Comparison of ENCODE assay signal across 10 cellular contexts in the genomic region with DNA sequence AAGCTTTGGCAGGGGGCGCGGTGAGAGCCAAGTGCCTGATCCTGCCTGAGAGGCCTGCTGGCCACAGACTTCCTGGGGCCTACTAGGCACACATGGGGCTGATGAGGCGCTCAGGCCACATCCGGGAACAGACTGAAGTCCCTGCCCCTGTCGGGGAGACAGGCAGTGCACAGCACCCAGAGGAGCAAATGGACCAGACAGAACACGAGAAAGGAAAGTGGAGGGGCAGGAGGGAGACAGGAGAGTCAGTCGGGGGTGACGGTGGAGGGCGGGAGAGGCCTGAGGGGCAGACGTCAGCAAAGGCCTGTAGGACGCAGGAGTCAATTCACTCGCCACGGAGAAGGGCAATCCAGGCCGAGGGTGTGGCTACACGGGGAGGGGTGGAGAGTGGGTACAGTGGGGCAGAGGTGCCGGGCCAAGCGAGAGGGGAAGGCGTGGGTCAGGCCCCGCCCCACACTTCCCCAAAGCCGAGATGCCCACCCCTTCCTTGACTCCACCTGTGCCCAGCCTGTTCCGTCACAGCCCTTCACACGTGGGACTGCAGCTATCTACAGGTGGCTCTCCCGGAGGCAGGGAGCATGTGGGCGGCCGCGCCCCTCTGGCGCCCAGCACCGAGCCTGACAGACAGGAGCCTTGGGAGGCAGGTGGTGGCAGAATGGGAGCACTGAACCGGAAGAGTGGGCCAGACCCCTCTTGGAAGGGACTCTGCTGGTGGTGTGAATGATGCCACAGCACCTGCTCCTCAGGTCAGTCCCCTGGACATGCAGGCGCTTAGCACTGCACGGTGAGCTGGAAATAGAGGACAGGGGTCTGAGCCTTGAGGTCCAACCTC. TPM values are rescaled to one million over a fixed set of nuclear protein-coding genes. Genes with fewer than 3 reads are reported as not detected.
A peak's percentile ranks its signal among the peaks of the same experiment; 100 is the strongest.
DNase-seq lines count a peak whose midpoint lies in the region; ATAC-seq and TF ChIP-seq lines count a peak whose summit lies in the region.
"Had no signal": no experiment of that assay in that cellular context is flagged by ENCODE, and none has a peak within 500 bp of the region (broad histone marks: within the 10 kb centered on the region; RNA-seq: fewer than 3 reads in every experiment).

No MANE protein-coding gene starts in this region.

- no peaks in the 10 kb centered on the region for H3K9me3 Mint-ChIP-seq in endodermal cell

- H3K4me2 ChIP-seq in MM.1S (ENCODE audit: low read depth, low read length): no peak overlapping the region

- H3K4me1 ChIP-seq in endodermal cell (ENCODE audit: control insufficient read depth, insufficient read depth, low read length) (peaks cover 3% of the 10 kb centered on the region), psoas muscle (peaks cover 3% of the 10 kb centered on the region), MM.1S (ENCODE audit: low read length) (no peaks in the 10 kb centered on the region)

- intact Hi-C loops in psoas muscle (cut with DNase I): no loop called here

- no peak overlapping the region for H3K27ac Mint-ChIP-seq in endodermal cell

- H3K4me3 ChIP-seq in endodermal cell (ENCODE audit: low read length) (no peak overlapping the region), psoas muscle (no peak overlapping the region), MM.1S (ENCODE audit: low read length) (no peak overlapping the region)
- H3K4me3 ChIP-seq: lung had no signal

- peak; percentile 29 for TF ChIP-seq POLR2A in GM18526 (IDR thresholded peaks at IDR 0.05; ENCODE audit: extremely low read depth, insufficient read length)

- peaks cover 83% of the 10 kb centered on the region for H3K36me3 Mint-ChIP-seq in endodermal cell (ENCODE audit: low read depth)

- H2AFZ ChIP-seq in MM.1S (ENCODE audit: low read length): no peak overlapping the region

- no peak for TF ChIP-seq CTCF in endodermal cell (conservative IDR thresholded peaks at IDR 0.05)
- no peak for TF ChIP-seq CTCF in psoas muscle (IDR thresholded peaks at IDR 0.05)
- TF ChIP-seq CTCF in MM.1S (IDR thresholded peaks at IDR 0.05; ENCODE audit: low read length): no peak

- H3K36me3 ChIP-seq in endodermal cell (ENCODE audit: control insufficient read depth, insufficient read depth, low read length): peaks cover 94% of the 10 kb centered on the region
- peaks cover 19 to 99% of the 10 kb centered on the region in 2 donors for H3K36me3 ChIP-seq in psoas muscle (ENCODE audit: insufficient read depth in 1 of 2, low read depth in 1 of 2)
- H3K36me3 ChIP-seq in MM.1S (replicated peaks; ENCODE audit: insufficient read depth, low read length): peaks cover 11% of the 10 kb centered on the region

- no peaks in the 10 kb centered on the region for H4K20me1 ChIP-seq in MM.1S (ENCODE audit: insufficient read depth, low read length)

- DNase-seq in SW480 (ENCODE audit: low spot score) (peak; percentile 51), endodermal cell (peak; percentile 45), psoas muscle (peak in 1 of 2 donors; percentile 52), HK-2 (ENCODE audit: unreplicated experiment) (no peak), HuH-7 (ENCODE audit: low spot score) (no peak), MM.1S (no peak), H4 (ENCODE audit: low spot score) (no peak)
- DNase-seq: NCI-H748 treated with DMSO at 0.1 percent for 48 hours had no signal

- no peaks in the 10 kb centered on the region for H3K27me3 Mint-ChIP-seq in endodermal cell (ENCODE audit: insufficient read depth)

- H3K27me3 ChIP-seq in endodermal cell (ENCODE audit: control insufficient read depth, insufficient read depth, low read length, poor library complexity, severe bottlenecking) (no peaks in the 10 kb centered on the region), psoas muscle (ENCODE audit: insufficient read depth in 3 of 3, low read length in 2 of 3) (no peaks in the 10 kb centered on the region), MM.1S (replicated peaks; ENCODE audit: insufficient read depth, low read length) (no peaks in the 10 kb centered on the region)

- H3K4me3 Mint-ChIP-seq in endodermal cell: no peak overlapping the region

- H3K9me2 ChIP-seq in MM.1S (replicated peaks; ENCODE audit: insufficient read depth, low read length): no peaks in the 10 kb centered on the region

- H3K9ac ChIP-seq in endodermal cell (ENCODE audit: extremely low read depth, low read length, poor library complexity, severe bottlenecking) (no peak overlapping the region), MM.1S (ENCODE audit: low read length) (no peak overlapping the region)

- H3F3A ChIP-seq in MM.1S (ENCODE audit: insufficient read depth, low read length): no peaks in the 10 kb centered on the region

- H3K4me1 Mint-ChIP-seq in endodermal cell: no peaks in the 10 kb centered on the region

- H3K27ac ChIP-seq in endodermal cell (ENCODE audit: low read depth, low read length) (no peak overlapping the region), psoas muscle (no peak overlapping the region), MM.1S (ENCODE audit: low read length) (no peak overlapping the region)

- H3K9me3 ChIP-seq in endodermal cell (ENCODE audit: control insufficient read depth, low read length) (no peaks in the 10 kb centered on the region), psoas muscle (no peaks in the 10 kb centered on the region), MM.1S (replicated peaks; ENCODE audit: insufficient read depth, low read length) (no peaks in the 10 kb centered on the region)

- WGBS in endodermal cell (ENCODE audit: insufficient coverage in 1 of 2, insufficient read length in 1 of 2), 2 experiments: 92 to 96% methylated on average over 23 to 31 of the region's 31 CpGs
- WGBS in psoas muscle, 3 donors: 74 to 81% (median 76%) methylated on average over 30 to 31 of the region's 31 CpGs

- H3K79me2 ChIP-seq in MM.1S (ENCODE audit: low read length): peaks cover 7% of the 10 kb centered on the region

- peak in 3 of 4 donors; percentile 6 to 31 (median 14) for ATAC-seq in psoas muscle

RNA-seq across cellular contexts. Expression of gene NOP14, which starts 20.5 kb away (rescaled TPM):
- 10 to 100 TPM; 23.0 to 31.9 TPM for total RNA-seq in endodermal cell
- 20.5 TPM for polyA plus RNA-seq in endodermal cell (2013, experiment 1 of 2)
- polyA plus RNA-seq in endodermal cell (2013, experiment 2 of 2): 18.2 TPM
- total RNA-seq in psoas muscle: 10 to 100 TPM; 28.0 to 45.1 (median 43.9) TPM
- polyA plus RNA-seq in psoas muscle: 10 to 100 TPM; 24.7 to 48.1 (median 45.0) TPM
- 15.8 and 18.8 TPM in 2 replicates for total RNA-seq in H4 (2014; rRNA removed; shearing (Covaris generic))

RNA-seq across cellular contexts. Expression of gene GRK4, which starts 20.6 kb away (rescaled TPM):
- total RNA-seq in endodermal cell: 1 to 10 TPM; 2.8 to 4.2 TPM
- 3.5 TPM for polyA plus RNA-seq in endodermal cell (2013, experiment 1 of 2)
- polyA plus RNA-seq in endodermal cell (2013, experiment 2 of 2): 4.0 TPM
- total RNA-seq in psoas muscle: 1 to 10 TPM; 5.9 to 7.9 (median 6.9) TPM
- polyA plus RNA-seq in psoas muscle: 1 to 10 TPM; 5.8 to 9.2 (median 6.6) TPM
- 1.6 and 3.3 TPM in 2 replicates for total RNA-seq in H4 (2014; rRNA removed; shearing (Covaris generic))

Comparison
In these comparisons a context has a peak if more than half of its experiments do, and no peak if none do; other contexts are left out.
1. DNase-seq: peak in SW480 (single experiment) and endodermal cell (single experiment); none in HK-2 (single experiment), HuH-7 (single experiment), MM.1S (single experiment) and H4 (single experiment).